In genomic region chr19:18429717-18430416, GRCh38 we compare ENCODE assay signal across 8 cellular contexts. TPM values are rescaled to one million over a fixed set of nuclear protein-coding genes. Genes with fewer than 3 reads are reported as not detected.
DNase-seq lines count a peak whose midpoint lies in the region; ATAC-seq, FAIRE-seq and TF ChIP-seq lines count a peak whose summit lies in the region.
"Had no signal": no experiment of that assay in that cellular context is flagged by ENCODE, and none has a peak within 500 bp of the region (broad histone marks: within the 10 kb centered on the region; RNA-seq: fewer than 3 reads in every experiment).

No MANE protein-coding gene starts in this region.

- H3K27me3 ChIP-seq in SJCRH30: no peaks in the 10 kb centered on the region
- peaks cover 0 to 5% (median 0%) of the 10 kb centered on the region in 4 donors for H3K27me3 ChIP-seq in esophagus squamous epithelium

- 48 to 83% methylated on average over 2 to 9 of the region's 13 CpGs for WGBS in esophagus squamous epithelium, 2 donors

- H3K9me3 ChIP-seq in SJCRH30 (replicated peaks) (no peaks in the 10 kb centered on the region), esophagus squamous epithelium (no peaks in the 10 kb centered on the region)

- peaks cover 5% of the 10 kb centered on the region; the same call in 1 of the 2 replicates for H3K36me3 ChIP-seq in SJCRH30
- peaks cover 0 to 7% (median 0%) of the 10 kb centered on the region in 3 donors for H3K36me3 ChIP-seq in esophagus squamous epithelium

- intact Hi-C loops in esophagus squamous epithelium (cut with DNase I): no loop called here

- no peak for TF ChIP-seq POLR2A in esophagus squamous epithelium (IDR thresholded peaks at IDR 0.05)

- FAIRE-seq in GM19239 (lab: Jason Lieb, UNC): peak; percentile 56

- H3K4me3 ChIP-seq in SJCRH30 (peak overlapping the region; percentile 60), esophagus squamous epithelium (peak overlapping the region in 2 of 4 donors; percentile 46 to 65), skin epidermis (peak overlapping the region in 3 of 7 experiments; percentile 28 to 37 (median 35))

- H3K27ac ChIP-seq in SJCRH30: peak overlapping the region; percentile 90
- peak overlapping the region in 3 of 4 donors; percentile 64 to 84 (median 83) for H3K27ac ChIP-seq in esophagus squamous epithelium
- H3K27ac ChIP-seq in skin epidermis: peak overlapping the region in 17 of 21 experiments; percentile 0 to 87 (median 69)

- no peak for TF ChIP-seq CTCF in esophagus squamous epithelium (IDR thresholded peaks at IDR 0.05)

- no peak for ATAC-seq in GM19324 (IDR thresholded peaks at IDR 0.05; ENCODE audit: low FRiP score, unreplicated experiment)

- H3K4me1 ChIP-seq in SJCRH30: peaks cover 18% of the 10 kb centered on the region
- H3K4me1 ChIP-seq in esophagus squamous epithelium: peaks cover 35 to 84% (median 40%) of the 10 kb centered on the region in 3 donors

- DNase-seq in GM19239 (ENCODE audit: insufficient read length, low spot score): no peak
- DNase-seq in SJCRH30: no peak
- DNase-seq in esophagus squamous epithelium (lab: John Stamatoyannopoulos, UW): no peak
- DNase-seq in stimulated activated naive CD4-positive, alpha-beta T cell treated with Interleukin-2 at 50 U/mL for 16 hours (lab: John Stamatoyannopoulos, UW): no peak
- DNase-seq in stimulated activated CD4-positive, alpha-beta T cell treated with anti-CD3 and anti-CD28 coated beads, Interleukin-12 subunit alpha, Interleukin-12 subunit beta, amount 100 ng/mL, for 4 hours: no peak

RNA-seq across cellular contexts. Expression of gene ISYNA1, which starts 8.1 kb away (rescaled TPM):
- 7.4 and 7.5 TPM in 2 replicates for total RNA-seq in SJCRH30 (2014; rRNA removed; shearing (Covaris generic))
- 10 to 100 TPM in 3 of 4 donors, 1 to 10 TPM in 1; 8.1 to 24.4 (median 14.4) TPM for total RNA-seq in esophagus squamous epithelium

RNA-seq across cellular contexts. Expression of gene SSBP4, which starts 10.7 kb away (rescaled TPM):
- total RNA-seq in SJCRH30 (2014; rRNA removed; shearing (Covaris generic)): 63.0 and 73.0 TPM in 2 replicates
- 10 to 100 TPM; 23.7 to 48.1 (median 26.1) TPM for total RNA-seq in esophagus squamous epithelium

RNA-seq across cellular contexts. Expression of gene LRRC25, which starts 32.4 kb away (rescaled TPM):
- total RNA-seq in SJCRH30 (2014; rRNA removed; shearing (Covaris generic)): not detected in 2 replicates
- total RNA-seq in esophagus squamous epithelium: 10 to 100 TPM in 1 of 4 donors, 1 to 10 TPM in 1, under 1 TPM in 2; 0.53 to 10.3 (median 1.9) TPM
- total RNA-seq: NCI-H460 had no signal

RNA-seq across cellular contexts. Expression of gene GDF15, which starts 43.9 kb away (rescaled TPM):
- 17.5 and 27.1 TPM in 2 replicates for total RNA-seq in SJCRH30 (2014; rRNA removed; shearing (Covaris generic))
- 1 to 10 TPM in 1 of 4 donors, under 1 TPM in 1, not detected in 2; 0.76 to 2.3 TPM for total RNA-seq in esophagus squamous epithelium
